Comparison of ENCODE assay signal across 1 cellular context in the genomic region with DNA sequence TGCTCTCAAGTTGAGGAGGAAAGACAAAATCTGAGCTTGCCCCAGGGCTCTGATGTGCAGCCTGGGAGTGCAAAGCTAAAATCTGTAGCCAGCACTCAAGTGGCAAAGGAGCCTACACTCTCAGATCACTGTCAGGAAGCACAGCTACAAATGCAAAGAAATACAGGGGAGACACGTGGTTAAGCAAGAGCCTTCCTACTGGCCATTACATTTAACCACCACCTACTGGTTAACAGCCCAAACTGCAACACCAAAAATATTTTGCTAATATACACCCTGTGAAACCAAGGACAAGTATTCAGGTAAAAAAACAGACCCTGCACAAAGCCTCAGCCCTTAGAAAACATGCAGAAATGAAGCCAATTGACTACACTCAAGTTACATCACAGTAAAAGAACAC.
TF ChIP-seq lines count a peak whose summit lies in the region.

No MANE protein-coding gene starts in this region.

TF ChIP-seq in H1, 55 proteins besides CTCF, POLR2A, EP300 and RAD21:
- no peak for TF ChIP-seq TEAD4 (IDR thresholded peaks at IDR 0.05; ENCODE audit: low read depth, low read length)
- TF ChIP-seq CHD2 (IDR thresholded peaks at IDR 0.05; ENCODE audit: low read length), result no peak
- TF ChIP-seq, protein P1, sequence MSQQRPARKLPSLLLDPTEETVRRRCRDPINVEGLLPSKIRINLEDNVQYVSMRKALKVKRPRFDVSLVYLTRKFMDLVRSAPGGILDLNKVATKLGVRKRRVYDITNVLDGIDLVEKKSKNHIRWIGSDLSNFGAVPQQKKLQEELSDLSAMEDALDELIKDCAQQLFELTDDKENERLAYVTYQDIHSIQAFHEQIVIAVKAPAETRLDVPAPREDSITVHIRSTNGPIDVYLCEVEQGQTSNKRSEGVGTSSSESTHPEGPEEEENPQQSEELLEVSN (IDR thresholded peaks at IDR 0.05), result no peak
- no peak for TF ChIP-seq CEBPB (IDR thresholded peaks at IDR 0.05; ENCODE audit: low read depth, low read length)
- no peak for TF ChIP-seq EZH2 (IDR thresholded peaks at IDR 0.05; ENCODE audit: low read depth, low read length, severe bottlenecking)
- TF ChIP-seq SRF (IDR thresholded peaks at IDR 0.05; ENCODE audit: low read depth, low read length), result no peak
- TF ChIP-seq TCF12 (IDR thresholded peaks at IDR 0.05; ENCODE audit: low read depth, low read length), result no peak
